Comparison of ENCODE assay signal across 28 cellular contexts in genomic region chr1:238272145-238272544, GRCh38.
"Had no signal": no experiment of that assay in that cellular context is flagged by ENCODE, and none has a peak within 500 bp of the region (broad histone marks: within the 10 kb centered on the region; RNA-seq: fewer than 3 reads in every experiment).

No MANE protein-coding gene starts in this region.

- H3K36me3 Mint-ChIP-seq: stimulated activated effector memory CD8-positive, alpha-beta T cell treated with anti-CD3 and anti-CD28 coated beads, Interleukin-12 subunit alpha, Interleukin-12 subunit beta, amount 100 ng/mL, for 72 hours; stimulated activated memory B cell treated with anti-CD40 and anti-IgM and Interleukin-4, amounts not matched to agents 10 μg/mL and 1 μg/mL and 100 μg/mL, for 72 hours; stimulated activated naive B cell treated with anti-CD40 and anti-IgM and Interleukin-4, amounts not matched to agents 10 μg/mL and 1 μg/mL and 100 μg/mL, for 72 hours; type B pancreatic cell had no signal

- H3K36me3 ChIP-seq: stomach, suprapubic skin, thoracic aorta, thyroid gland, tibial artery, tibial nerve, transverse colon, upper lobe of left lung, upper lobe of right lung, uterus, vagina had no signal

- DNase-seq: stimulated activated CD4-positive, alpha-beta T cell treated with anti-CD3 and anti-CD28 coated beads, Interleukin-2, amount 100 ng/mL, for 48 hours; stimulated activated CD4-positive, alpha-beta T cell treated with anti-CD3 and anti-CD28 coated beads, Interleukin-4, amount 100 ng/mL, for 1 hour; stimulated activated CD4-positive, alpha-beta T cell treated with anti-CD3 and anti-CD28 coated beads, Interleukin-4, amount 100 ng/mL, for 24 hours; stimulated activated CD4-positive, alpha-beta T cell treated with anti-CD3 and anti-CD28 coated beads, Interleukin-4, amount 100 ng/mL, for 4 hours; stimulated activated CD8-positive, alpha-beta memory T cell treated with anti-CD3 and anti-CD28 coated beads, Interleukin-4, amount 100 ng/mL, for 48 hours; stimulated activated naive B cell treated with anti-CD40 and anti-IgM and Interleukin-4, amounts not matched to agents 10 μg/mL and 1 μg/mL and 100 μg/mL, for 72 hours; stimulated activated naive CD4-positive, alpha-beta T cell; stimulated activated naive CD4-positive, alpha-beta T cell treated with Interleukin-2 at 50 U/mL for 16 hours; stimulated activated naive CD8-positive, alpha-beta T cell treated with anti-CD3 and anti-CD28 coated beads, Interleukin-15, amount 100 ng/mL, for 72 hours; stimulated activated naive CD8-positive, alpha-beta T cell treated with anti-CD3 and anti-CD28 coated beads, Interleukin-15, Interleukin-2, amounts not matched to agents 100 U/mL and 50 U/mL, for 24 hours; stomach; substantia nigra; testis; thyroid gland; tibial artery; transverse colon; trophoblast cell; upper lobe of left lung; upper lobe of right lung; uterus had no signal

- H3K27me3 ChIP-seq: stomach, suprapubic skin, testis, thyroid gland, tibial artery, tibial nerve, transverse colon, upper lobe of left lung, upper lobe of right lung, uterus, vagina had no signal

- H3K27ac Mint-ChIP-seq: stimulated activated effector memory CD8-positive, alpha-beta T cell treated with anti-CD3 and anti-CD28 coated beads, Interleukin-12 subunit alpha, Interleukin-12 subunit beta, amount 100 ng/mL, for 72 hours; stimulated activated memory B cell treated with anti-CD40 and anti-IgM and Interleukin-4, amounts not matched to agents 10 μg/mL and 1 μg/mL and 100 μg/mL, for 72 hours; stimulated activated naive B cell treated with anti-CD40 and anti-IgM and Interleukin-4, amounts not matched to agents 10 μg/mL and 1 μg/mL and 100 μg/mL, for 72 hours; stimulated activated naive CD8-positive, alpha-beta T cell treated with anti-CD3 and anti-CD28 coated beads, Interleukin-15, amount 100 ng/mL, for 72 hours; stimulated activated naive CD8-positive, alpha-beta T cell treated with anti-CD3 and anti-CD28 coated beads, Interleukin-15, Interleukin-2, amounts not matched to agents 100 ng/mL and 50 ng/mL, for 24 hours; type B pancreatic cell had no signal

- H3K27ac ChIP-seq: stomach, suprapubic skin, testis, thoracic aorta, thyroid gland, tibial artery, tibial nerve, transverse colon, upper lobe of left lung, upper lobe of right lung, uterus, vagina had no signal

- H3K4me3 ChIP-seq: stomach, suprapubic skin, testis, thoracic aorta, thyroid gland, tibial artery, tibial nerve, transverse colon, upper lobe of left lung, upper lobe of right lung, uterus, vagina had no signal

- H3K27me3 Mint-ChIP-seq: stimulated activated memory B cell treated with anti-CD40 and anti-IgM and Interleukin-4, amounts not matched to agents 10 μg/mL and 1 μg/mL and 100 μg/mL, for 72 hours; stimulated activated naive B cell treated with anti-CD40 and anti-IgM and Interleukin-4, amounts not matched to agents 10 μg/mL and 1 μg/mL and 100 μg/mL, for 72 hours; stimulated activated naive CD8-positive, alpha-beta T cell treated with anti-CD3 and anti-CD28 coated beads, Interleukin-15, amount 100 ng/mL, for 72 hours; stimulated activated naive CD8-positive, alpha-beta T cell treated with anti-CD3 and anti-CD28 coated beads, Interleukin-15, Interleukin-2, amounts not matched to agents 100 ng/mL and 50 ng/mL, for 24 hours; type B pancreatic cell had no signal

- ATAC-seq: stimulated activated effector memory CD8-positive, alpha-beta T cell treated with anti-CD3 and anti-CD28 coated beads, Interleukin-12 subunit alpha, Interleukin-12 subunit beta, amount 100 ng/mL, for 72 hours; stimulated activated memory B cell treated with anti-CD40 and anti-IgM and Interleukin-4, amounts not matched to agents 10 μg/mL and 1 μg/mL and 100 μg/mL, for 72 hours; stimulated activated naive B cell treated with anti-CD40 and anti-IgM and Interleukin-4, amounts not matched to agents 10 μg/mL and 1 μg/mL and 100 μg/mL, for 72 hours; stimulated activated naive CD8-positive, alpha-beta T cell treated with anti-CD3 and anti-CD28 coated beads, Interleukin-15, amount 100 ng/mL, for 72 hours; stimulated activated naive CD8-positive, alpha-beta T cell treated with anti-CD3 and anti-CD28 coated beads, Interleukin-15, Interleukin-2, amounts not matched to agents 100 U/mL and 50 U/mL, for 24 hours; upper lobe of right lung had no signal

- H3K4me1 Mint-ChIP-seq: stimulated activated effector memory CD8-positive, alpha-beta T cell treated with anti-CD3 and anti-CD28 coated beads, Interleukin-12 subunit alpha, Interleukin-12 subunit beta, amount 100 ng/mL, for 72 hours; stimulated activated memory B cell treated with anti-CD40 and anti-IgM and Interleukin-4, amounts not matched to agents 10 μg/mL and 1 μg/mL and 100 μg/mL, for 72 hours; stimulated activated naive B cell treated with anti-CD40 and anti-IgM and Interleukin-4, amounts not matched to agents 10 μg/mL and 1 μg/mL and 100 μg/mL, for 72 hours; stimulated activated naive CD8-positive, alpha-beta T cell treated with anti-CD3 and anti-CD28 coated beads, Interleukin-15, amount 100 ng/mL, for 72 hours had no signal

- H3K4me1 ChIP-seq: stomach, suprapubic skin, testis, thyroid gland, tibial artery, tibial nerve, transverse colon, upper lobe of left lung, upper lobe of right lung, uterus, vagina had no signal

- H3K4me3 Mint-ChIP-seq: stimulated activated effector memory CD8-positive, alpha-beta T cell treated with anti-CD3 and anti-CD28 coated beads, Interleukin-12 subunit alpha, Interleukin-12 subunit beta, amount 100 ng/mL, for 72 hours; stimulated activated memory B cell treated with anti-CD40 and anti-IgM and Interleukin-4, amounts not matched to agents 10 μg/mL and 1 μg/mL and 100 μg/mL, for 72 hours; stimulated activated naive B cell treated with anti-CD40 and anti-IgM and Interleukin-4, amounts not matched to agents 10 μg/mL and 1 μg/mL and 100 μg/mL, for 72 hours; stimulated activated naive CD8-positive, alpha-beta T cell treated with anti-CD3 and anti-CD28 coated beads, Interleukin-15, amount 100 ng/mL, for 72 hours; stimulated activated naive CD8-positive, alpha-beta T cell treated with anti-CD3 and anti-CD28 coated beads, Interleukin-15, Interleukin-2, amounts not matched to agents 100 ng/mL and 50 ng/mL, for 24 hours; type B pancreatic cell had no signal

- H3K9me3 ChIP-seq: testis, thoracic aorta, thyroid gland, tibial artery, upper lobe of right lung, uterus, vagina had no signal
